ENCODE assay signal across 8 cellular contexts in the genomic region with DNA sequence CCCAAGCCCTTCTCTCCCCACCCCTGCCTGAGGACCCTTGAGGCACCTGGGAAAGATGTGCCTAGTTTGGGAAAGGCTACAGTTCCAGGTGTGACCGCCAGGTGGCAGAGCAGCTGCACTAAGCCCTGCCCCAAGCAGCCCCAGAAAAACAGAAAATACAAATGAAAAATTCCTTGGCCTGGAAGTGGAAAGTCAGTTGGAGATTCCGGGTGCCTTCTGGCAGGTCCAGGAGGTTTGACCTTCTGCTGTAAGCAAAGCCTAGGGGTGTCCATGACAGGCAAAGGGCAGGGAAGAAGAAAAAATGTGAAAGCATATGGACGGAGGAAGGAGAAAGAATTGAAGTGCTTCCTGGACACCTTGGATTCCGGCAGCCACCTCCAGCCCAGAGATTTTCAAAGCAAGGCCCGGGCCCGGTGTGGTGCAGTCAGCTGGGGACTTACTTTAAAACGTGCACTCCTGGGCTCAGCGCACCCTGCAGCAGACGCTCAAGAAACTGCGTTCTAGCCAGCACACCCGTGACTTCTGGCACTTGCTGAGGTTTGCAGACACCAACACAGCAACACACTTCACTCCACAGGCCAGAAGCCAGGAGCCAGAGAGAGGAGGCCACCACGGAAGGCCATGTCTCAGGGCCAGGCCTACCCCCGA.
DNase-seq lines count a peak whose midpoint lies in the region; ATAC-seq, FAIRE-seq and TF ChIP-seq lines count a peak whose summit lies in the region.

No MANE protein-coding gene starts in this region.

- H3K36me3 Mint-ChIP-seq in T-helper 2 cell treated with Interferon-gamma antibody and Interleukin-4, amounts not matched to agents 5 μg/mL and 100 μg/mL, for 36 hours (ENCODE audit: low read depth): no peaks in the 10 kb centered on the region

- H3K27ac ChIP-seq in brain microvascular endothelial cell: no peak overlapping the region

- H3K36me3 ChIP-seq in brain microvascular endothelial cell (replicated peaks): no peaks in the 10 kb centered on the region

- no peaks in the 10 kb centered on the region for H3K27me3 ChIP-seq in brain microvascular endothelial cell (replicated peaks)

- in situ Hi-C loops in brain microvascular endothelial cell (cut with HindIII; ENCODE audit: low pct_ligation_motif_present, low sequenced_read_pairs): no loop called here

- H3K27me3 Mint-ChIP-seq in T-helper 2 cell treated with Interferon-gamma antibody and Interleukin-4, amounts not matched to agents 5 μg/mL and 100 μg/mL, for 36 hours (ENCODE audit: low read depth): peaks cover 3% of the 10 kb centered on the region

- peak; percentile 99 for TF ChIP-seq CTCF in brain microvascular endothelial cell (IDR thresholded peaks at IDR 0.05; ENCODE audit: low read depth, low read length, missing control alignments)

- FAIRE-seq in HTR-8/SVneo (lab: Jason Lieb, UNC): no peak

- ATAC-seq in GM18909 (IDR thresholded peaks at IDR 0.05; ENCODE audit: poor library complexity, unreplicated experiment): no peak

- no peak overlapping the region for H3K4me3 ChIP-seq in brain microvascular endothelial cell (ENCODE audit: low read depth, low read length)

- no peak overlapping the region for H3K27ac Mint-ChIP-seq in T-helper 2 cell treated with Interferon-gamma antibody and Interleukin-4, amounts not matched to agents 5 μg/mL and 100 μg/mL, for 36 hours

- H3K4me3 Mint-ChIP-seq in T-helper 2 cell treated with Interferon-gamma antibody and Interleukin-4, amounts not matched to agents 5 μg/mL and 100 μg/mL, for 36 hours: no peak overlapping the region

- H3K9me3 Mint-ChIP-seq in T-helper 2 cell treated with Interferon-gamma antibody and Interleukin-4, amounts not matched to agents 5 μg/mL and 100 μg/mL, for 36 hours: peaks cover 10% of the 10 kb centered on the region

- peak; percentile 30 for DNase-seq in COLO668 (lab: John Stamatoyannopoulos, UW; ENCODE audit: unreplicated experiment)
- peak; percentile 55 for DNase-seq in HTR-8/SVneo (ENCODE audit: insufficient read length, low spot score)
- DNase-seq in T-helper 2 cell treated with Interferon-gamma antibody and Interleukin-4, amounts not matched to agents 5 μg/mL and 100 μg/mL, for 36 hours (ENCODE audit: low spot score): peak; percentile 25
- DNase-seq in brain microvascular endothelial cell: peak; percentile 34
- peak; percentile 88 for DNase-seq in iPS-NIHi7 (ENCODE audit: extremely low spot score)
- peak; percentile 49 for DNase-seq in stimulated activated CD4-positive, alpha-beta T cell treated with anti-CD3 and anti-CD28 coated beads, Interleukin-12 subunit alpha, Interleukin-12 subunit beta, amount 100 ng/mL, for 4 hours
- DNase-seq in NCI-H524 treated with DMSO at 0.1 percent for 48 hours (lab: John Stamatoyannopoulos, UW): no peak

- no peaks in the 10 kb centered on the region for H3K4me1 Mint-ChIP-seq in T-helper 2 cell treated with Interferon-gamma antibody and Interleukin-4, amounts not matched to agents 5 μg/mL and 100 μg/mL, for 36 hours (ENCODE audit: low read depth)
